Comparison of ENCODE assay signal across 28 cellular contexts in the genomic region with DNA sequence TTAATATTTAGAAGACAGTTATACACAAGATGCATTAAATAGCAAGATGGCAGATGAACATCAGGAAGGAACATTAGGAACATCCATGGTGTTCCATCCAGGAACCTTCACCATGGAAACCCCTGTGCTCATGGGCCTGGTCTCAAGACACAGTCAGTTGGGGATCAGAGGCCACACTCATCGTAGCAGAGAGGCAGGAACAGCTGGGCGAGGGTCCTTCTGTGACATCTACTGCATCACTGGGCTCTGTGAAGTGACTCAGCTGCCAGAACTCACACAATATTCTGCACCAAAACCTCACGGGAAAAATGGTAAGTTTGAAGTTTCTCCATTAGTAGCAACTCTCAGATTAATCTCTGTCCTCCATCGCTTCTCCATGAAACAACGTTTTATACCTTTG.
"Had no signal": no experiment of that assay in that cellular context is flagged by ENCODE, and none has a peak within 500 bp of the region (broad histone marks: within the 10 kb centered on the region; RNA-seq: fewer than 3 reads in every experiment).

No MANE protein-coding gene starts in this region.

- H3K27ac ChIP-seq: brain microvascular endothelial cell, coronary artery, dorsolateral prefrontal cortex, esophagus muscularis mucosa, foreskin keratinocyte, gastrocnemius medialis, heart left ventricle, VCaP had no signal

- FAIRE-seq: astrocyte, bronchial epithelial cell, TTC549 had no signal

- DNase-seq: activated CD4-positive, alpha-beta memory T cell treated with anti-CD3 and anti-CD28 coated beads, Interleukin-2, amount 10 ng/mL, durations not matched to agents 7 days and 5 days; activated CD4-positive, alpha-beta T cell treated with anti-CD3 and anti-CD28 coated beads for 1 hour; activated CD4-positive, alpha-beta T cell treated with anti-CD3 and anti-CD28 coated beads for 4 hours; activated CD4-positive, alpha-beta T cell treated with anti-CD3 and anti-CD28 coated beads, Interleukin-2, amount 10 ng/mL, durations not matched to agents 7 days and 5 days; activated CD4-positive, alpha-beta T cell treated with anti-CD3 and anti-CD28 coated beads, Interleukin-2, amount 50 U/mL, for 4 hours; activated CD8-positive, alpha-beta memory T cell treated with anti-CD3 and anti-CD28 coated beads, Interleukin-2, amount 50 U/mL, for 48 hours; activated gamma-delta T cell; activated naive CD4-positive, alpha-beta T cell; activated naive CD4-positive, alpha-beta T cell treated with anti-CD3 and anti-CD28 coated beads, Interleukin-2, amount 10 ng/mL, durations not matched to agents 7 days and 5 days; activated naive CD8-positive, alpha-beta T cell treated with anti-CD3 and anti-CD28 coated beads, Interleukin-2, amount 10 ng/mL, durations not matched to agents 7 days and 5 days; activated T-cell treated with anti-CD3 and anti-CD28 coated beads for 4 hours; activated T-cell treated with anti-CD3 and anti-CD28 coated beads, Interleukin-2, amount 50 U/mL, for 24 hours; activated T-cell treated with anti-CD3 and anti-CD28 coated beads, Interleukin-2, amount 50 U/mL, for 72 hours; brain microvascular endothelial cell; effector memory CD8-positive, alpha-beta T cell; erythroblast; foreskin keratinocyte; gastrocnemius medialis; glutamatergic neuron; heart left ventricle; T-helper 2 cell had no signal

- H3K4me1 ChIP-seq: esophagus muscularis mucosa, foreskin keratinocyte, gastrocnemius medialis, heart left ventricle had no signal

- H3K4me3 ChIP-seq: coronary artery, dorsolateral prefrontal cortex, esophagus muscularis mucosa, gastrocnemius medialis, heart left ventricle had no signal

- H3K9me3 ChIP-seq: esophagus muscularis mucosa, gastrocnemius medialis had no signal

- H3K27me3 ChIP-seq: brain microvascular endothelial cell, foreskin keratinocyte, gastrocnemius medialis had no signal

- H3K36me3 ChIP-seq: brain microvascular endothelial cell, esophagus muscularis mucosa, gastrocnemius medialis, heart left ventricle had no signal
